1 cellular context compared by ENCODE assay signal in the genomic region with DNA sequence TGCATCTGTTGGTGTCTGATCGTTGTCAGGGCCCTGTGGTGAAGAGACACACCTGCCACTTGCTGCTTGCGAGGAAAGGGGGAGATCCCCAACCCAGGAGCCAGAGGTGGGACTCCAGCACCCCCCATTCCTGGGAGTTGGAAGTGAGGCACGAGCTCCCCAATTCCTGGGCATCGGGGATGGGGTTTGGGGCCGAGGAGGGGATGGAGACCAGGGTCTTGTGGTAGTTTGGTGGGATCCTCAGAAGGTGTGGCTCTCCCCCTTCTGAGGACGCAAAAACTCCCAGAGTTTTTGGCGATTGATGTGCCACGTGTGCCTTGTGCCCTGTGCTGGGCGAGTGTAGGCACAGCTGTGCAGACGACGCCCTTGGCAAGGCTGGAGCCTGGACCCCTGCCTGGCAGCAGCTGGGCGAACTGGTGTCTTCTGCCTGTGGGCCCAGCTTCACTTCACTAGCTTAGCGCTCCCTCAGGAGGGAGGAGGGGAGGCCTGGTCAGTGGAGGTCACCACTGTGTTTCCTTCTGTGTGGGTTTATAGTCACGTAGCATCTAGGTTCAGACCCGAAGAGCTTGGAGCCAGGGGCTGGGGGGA.
TF ChIP-seq lines count a peak whose summit lies in the region.

No MANE protein-coding gene starts in this region.

TF ChIP-seq in GM12878, 131 proteins besides CTCF, POLR2A, EP300 and RAD21:
- TF ChIP-seq SRF (IDR thresholded peaks at IDR 0.05; ENCODE audit: low read depth in 2 of 2, low read length in 2 of 2) (no peak), ZBTB11 (CRISPR knock-in tag; IDR thresholded peaks at IDR 0.05) (no peak), TCF12 (IDR thresholded peaks at IDR 0.05; ENCODE audit: low read depth, low read length) (0 out of 2 replicates have a peak, but pooled peaks have one; percentile 17)
